1 cellular context compared by ENCODE assay signal in genomic region chr15:62390793-62391543, GRCh38.
A peak's percentile ranks its signal among the peaks of the same experiment; 100 is the strongest.
TF ChIP-seq lines count a peak whose summit lies in the region.

No MANE protein-coding gene starts in this region.

TF ChIP-seq in HepG2, 621 proteins besides CTCF, POLR2A, EP300 and RAD21 (continued from another document and continues in another):
- TF ChIP-seq ZNF7 (CRISPR knock-in tag; IDR thresholded peaks at IDR 0.05) (no peak), ZNF549 (CRISPR knock-in tag; IDR thresholded peaks at IDR 0.05) (no peak), ZNF430 (CRISPR knock-in tag; IDR thresholded peaks at IDR 0.05) (no peak), ZNF451 (CRISPR knock-in tag; IDR thresholded peaks at IDR 0.05) (no peak), ZNF747 (CRISPR knock-in tag; IDR thresholded peaks at IDR 0.05; ENCODE audit: borderline replicate concordance) (no peak), RBFOX2 (IDR thresholded peaks at IDR 0.05; ENCODE audit: low read depth, low read length) (no peak), NFIC (IDR thresholded peaks at IDR 0.05; ENCODE audit: low read length) (no peak), SIN3A (IDR thresholded peaks at IDR 0.05; ENCODE audit: borderline replicate concordance, low read depth, low read length) (no peak), ZNF879 (CRISPR knock-in tag; IDR thresholded peaks at IDR 0.05) (no peak), IRF9 (CRISPR knock-in tag; IDR thresholded peaks at IDR 0.05; ENCODE audit: borderline replicate concordance) (no peak), SMAD3 (CRISPR knock-in tag; IDR thresholded peaks at IDR 0.05) (no peak; the same call in 1 of the 2 replicates), ZBTB49 (CRISPR knock-in tag; IDR thresholded peaks at IDR 0.05; ENCODE audit: borderline replicate concordance) (no peak), AHR (CRISPR knock-in tag; IDR thresholded peaks at IDR 0.05) (no peak), NCOA5 (CRISPR knock-in tag; IDR thresholded peaks at IDR 0.05) (no peak), PAXIP1 (CRISPR knock-in tag; conservative IDR thresholded peaks at IDR 0.05) (no peak), SP1 (IDR thresholded peaks at IDR 0.05) (no peak), SP1 (CRISPR knock-in tag; IDR thresholded peaks at IDR 0.05) (no peak), STAT6 (CRISPR knock-in tag; IDR thresholded peaks at IDR 0.05; ENCODE audit: borderline replicate concordance) (no peak), ZMYM3 (CRISPR knock-in tag; IDR thresholded peaks at IDR 0.05) (peak; percentile 57; the same call in 1 of the 2 replicates), ZNF414 (CRISPR knock-in tag; IDR thresholded peaks at IDR 0.05) (no peak), KDM4B (CRISPR knock-in tag; IDR thresholded peaks at IDR 0.05) (no peak), CAMTA2 (CRISPR knock-in tag; IDR thresholded peaks at IDR 0.05; ENCODE audit: borderline replicate concordance) (no peak), MYNN (CRISPR knock-in tag; IDR thresholded peaks at IDR 0.05; ENCODE audit: low read depth) (no peak), ZNF260 (CRISPR knock-in tag; IDR thresholded peaks at IDR 0.05; ENCODE audit: borderline replicate concordance, low read depth) (no peak), HNRNPH1 (optimal IDR thresholded peaks at IDR 0.05; ENCODE audit: low read depth, low read length) (no peak), FUBP1 (CRISPR knock-in tag; IDR thresholded peaks at IDR 0.05; ENCODE audit: borderline replicate concordance) (no peak), ZNF850 (CRISPR knock-in tag; conservative IDR thresholded peaks at IDR 0.05) (no peak), ZNF790 (CRISPR knock-in tag; IDR thresholded peaks at IDR 0.05; ENCODE audit: borderline replicate concordance) (no peak), ZSCAN20 (CRISPR knock-in tag; IDR thresholded peaks at IDR 0.05; ENCODE audit: borderline replicate concordance) (0 out of 2 replicates have a peak, but pooled peaks have one; percentile 34), CCAR2 (optimal IDR thresholded peaks at IDR 0.05; ENCODE audit: low read depth, low read length) (no peak), HMG20A (CRISPR knock-in tag; IDR thresholded peaks at IDR 0.05; ENCODE audit: borderline replicate concordance) (no peak), ZFAT (CRISPR knock-in tag; conservative IDR thresholded peaks at IDR 0.05) (0 out of 2 replicates have a peak, but pooled peaks have one; percentile 8)
- TF ChIP-seq, protein P1, sequence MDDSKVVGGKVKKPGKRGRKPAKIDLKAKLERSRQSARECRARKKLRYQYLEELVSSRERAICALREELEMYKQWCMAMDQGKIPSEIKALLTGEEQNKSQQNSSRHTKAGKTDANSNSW (CRISPR knock-in tag; IDR thresholded peaks at IDR 0.05; ENCODE audit: borderline replicate concordance): no peak
- TF ChIP-seq, protein P2, sequence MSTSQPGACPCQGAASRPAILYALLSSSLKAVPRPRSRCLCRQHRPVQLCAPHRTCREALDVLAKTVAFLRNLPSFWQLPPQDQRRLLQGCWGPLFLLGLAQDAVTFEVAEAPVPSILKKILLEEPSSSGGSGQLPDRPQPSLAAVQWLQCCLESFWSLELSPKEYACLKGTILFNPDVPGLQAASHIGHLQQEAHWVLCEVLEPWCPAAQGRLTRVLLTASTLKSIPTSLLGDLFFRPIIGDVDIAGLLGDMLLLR (CRISPR knock-in tag; IDR thresholded peaks at IDR 0.05): no peak
- TF ChIP-seq, protein P3, sequence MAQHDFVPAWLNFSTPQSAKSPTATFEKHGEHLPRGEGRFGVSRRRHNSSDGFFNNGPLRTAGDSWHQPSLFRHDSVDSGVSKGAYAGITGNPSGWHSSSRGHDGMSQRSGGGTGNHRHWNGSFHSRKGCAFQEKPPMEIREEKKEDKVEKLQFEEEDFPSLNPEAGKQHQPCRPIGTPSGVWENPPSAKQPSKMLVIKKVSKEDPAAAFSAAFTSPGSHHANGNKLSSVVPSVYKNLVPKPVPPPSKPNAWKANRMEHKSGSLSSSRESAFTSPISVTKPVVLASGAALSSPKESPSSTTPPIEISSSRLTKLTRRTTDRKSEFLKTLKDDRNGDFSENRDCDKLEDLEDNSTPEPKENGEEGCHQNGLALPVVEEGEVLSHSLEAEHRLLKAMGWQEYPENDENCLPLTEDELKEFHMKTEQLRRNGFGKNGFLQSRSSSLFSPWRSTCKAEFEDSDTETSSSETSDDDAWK (CRISPR knock-in tag; IDR thresholded peaks at IDR 0.05): no peak
- TF ChIP-seq, protein P4, sequence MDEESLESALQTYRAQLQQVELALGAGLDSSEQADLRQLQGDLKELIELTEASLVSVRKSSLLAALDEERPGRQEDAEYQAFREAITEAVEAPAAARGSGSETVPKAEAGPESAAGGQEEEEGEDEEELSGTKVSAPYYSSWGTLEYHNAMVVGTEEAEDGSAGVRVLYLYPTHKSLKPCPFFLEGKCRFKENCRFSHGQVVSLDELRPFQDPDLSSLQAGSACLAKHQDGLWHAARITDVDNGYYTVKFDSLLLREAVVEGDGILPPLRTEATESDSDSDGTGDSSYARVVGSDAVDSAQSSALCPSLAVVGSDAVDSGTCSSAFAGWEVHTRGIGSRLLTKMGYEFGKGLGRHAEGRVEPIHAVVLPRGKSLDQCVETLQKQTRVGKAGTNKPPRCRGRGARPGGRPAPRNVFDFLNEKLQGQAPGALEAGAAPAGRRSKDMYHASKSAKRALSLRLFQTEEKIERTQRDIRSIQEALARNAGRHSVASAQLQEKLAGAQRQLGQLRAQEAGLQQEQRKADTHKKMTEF (CRISPR knock-in tag; IDR thresholded peaks at IDR 0.05): no peak
- TF ChIP-seq, protein P5, sequence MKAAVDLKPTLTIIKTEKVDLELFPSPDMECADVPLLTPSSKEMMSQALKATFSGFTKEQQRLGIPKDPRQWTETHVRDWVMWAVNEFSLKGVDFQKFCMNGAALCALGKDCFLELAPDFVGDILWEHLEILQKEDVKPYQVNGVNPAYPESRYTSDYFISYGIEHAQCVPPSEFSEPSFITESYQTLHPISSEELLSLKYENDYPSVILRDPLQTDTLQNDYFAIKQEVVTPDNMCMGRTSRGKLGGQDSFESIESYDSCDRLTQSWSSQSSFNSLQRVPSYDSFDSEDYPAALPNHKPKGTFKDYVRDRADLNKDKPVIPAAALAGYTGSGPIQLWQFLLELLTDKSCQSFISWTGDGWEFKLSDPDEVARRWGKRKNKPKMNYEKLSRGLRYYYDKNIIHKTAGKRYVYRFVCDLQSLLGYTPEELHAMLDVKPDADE (CRISPR knock-in tag; IDR thresholded peaks at IDR 0.05): no peak
- TF ChIP-seq, protein P6, sequence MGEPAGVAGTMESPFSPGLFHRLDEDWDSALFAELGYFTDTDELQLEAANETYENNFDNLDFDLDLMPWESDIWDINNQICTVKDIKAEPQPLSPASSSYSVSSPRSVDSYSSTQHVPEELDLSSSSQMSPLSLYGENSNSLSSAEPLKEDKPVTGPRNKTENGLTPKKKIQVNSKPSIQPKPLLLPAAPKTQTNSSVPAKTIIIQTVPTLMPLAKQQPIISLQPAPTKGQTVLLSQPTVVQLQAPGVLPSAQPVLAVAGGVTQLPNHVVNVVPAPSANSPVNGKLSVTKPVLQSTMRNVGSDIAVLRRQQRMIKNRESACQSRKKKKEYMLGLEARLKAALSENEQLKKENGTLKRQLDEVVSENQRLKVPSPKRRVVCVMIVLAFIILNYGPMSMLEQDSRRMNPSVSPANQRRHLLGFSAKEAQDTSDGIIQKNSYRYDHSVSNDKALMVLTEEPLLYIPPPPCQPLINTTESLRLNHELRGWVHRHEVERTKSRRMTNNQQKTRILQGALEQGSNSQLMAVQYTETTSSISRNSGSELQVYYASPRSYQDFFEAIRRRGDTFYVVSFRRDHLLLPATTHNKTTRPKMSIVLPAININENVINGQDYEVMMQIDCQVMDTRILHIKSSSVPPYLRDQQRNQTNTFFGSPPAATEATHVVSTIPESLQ (CRISPR knock-in tag; conservative IDR thresholded peaks at IDR 0.05): no peak
- TF ChIP-seq, protein P7, sequence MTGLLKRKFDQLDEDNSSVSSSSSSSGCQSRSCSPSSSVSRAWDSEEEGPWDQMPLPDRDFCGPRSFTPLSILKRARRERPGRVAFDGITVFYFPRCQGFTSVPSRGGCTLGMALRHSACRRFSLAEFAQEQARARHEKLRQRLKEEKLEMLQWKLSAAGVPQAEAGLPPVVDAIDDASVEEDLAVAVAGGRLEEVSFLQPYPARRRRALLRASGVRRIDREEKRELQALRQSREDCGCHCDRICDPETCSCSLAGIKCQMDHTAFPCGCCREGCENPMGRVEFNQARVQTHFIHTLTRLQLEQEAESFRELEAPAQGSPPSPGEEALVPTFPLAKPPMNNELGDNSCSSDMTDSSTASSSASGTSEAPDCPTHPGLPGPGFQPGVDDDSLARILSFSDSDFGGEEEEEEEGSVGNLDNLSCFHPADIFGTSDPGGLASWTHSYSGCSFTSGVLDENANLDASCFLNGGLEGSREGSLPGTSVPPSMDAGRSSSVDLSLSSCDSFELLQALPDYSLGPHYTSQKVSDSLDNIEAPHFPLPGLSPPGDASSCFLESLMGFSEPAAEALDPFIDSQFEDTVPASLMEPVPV (CRISPR knock-in tag; IDR thresholded peaks at IDR 0.05): no peak
